23 cellular contexts compared by ENCODE assay signal in the genomic region with DNA sequence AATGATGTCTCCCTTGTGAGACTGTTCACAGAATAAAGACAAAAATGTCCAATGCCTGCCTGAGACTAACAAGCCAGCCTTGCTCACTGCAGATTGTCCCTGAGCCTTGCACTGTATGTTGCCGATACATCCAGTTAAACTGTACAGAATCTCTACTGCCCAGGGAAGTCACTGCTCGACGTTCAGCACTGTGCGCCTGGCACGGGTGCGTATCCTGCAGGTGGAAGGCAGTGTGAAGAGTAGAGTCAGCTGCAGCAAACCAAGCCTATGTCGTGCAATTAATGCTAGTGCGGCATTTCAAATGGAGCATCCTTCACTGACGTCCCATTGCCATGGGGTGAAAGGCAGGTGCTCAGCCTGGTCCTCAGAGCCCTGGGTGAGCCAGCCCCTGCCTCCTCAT.
"Had no signal": no experiment of that assay in that cellular context is flagged by ENCODE, and none has a peak within 500 bp of the region (broad histone marks: within the 10 kb centered on the region; RNA-seq: fewer than 3 reads in every experiment).

No MANE protein-coding gene starts in this region.

- ATAC-seq: body of pancreas; effector memory CD8-positive, alpha-beta T cell; heart left ventricle; left colon; natural killer cell; sciatic nerve; stimulated activated memory B cell treated with anti-CD40 and anti-IgM and Interleukin-4, amounts not matched to agents 10 μg/mL and 1 μg/mL and 100 μg/mL, for 72 hours; stimulated activated naive CD8-positive, alpha-beta T cell treated with anti-CD3 and anti-CD28 coated beads, Interleukin-15, amount 100 ng/mL, for 72 hours; upper lobe of right lung had no signal

- H3K9me3 ChIP-seq: body of pancreas, heart left ventricle, thyroid gland, upper lobe of right lung had no signal

- H3K4me3 ChIP-seq: body of pancreas, heart left ventricle, thyroid gland, upper lobe of right lung had no signal

- H3K27me3 ChIP-seq: body of pancreas, heart left ventricle, thyroid gland, upper lobe of right lung had no signal

- FAIRE-seq: kidney, small intestine had no signal

- DNase-seq: activated CD4-positive, alpha-beta T cell treated with anti-CD3 and anti-CD28 coated beads for 4 hours; activated CD4-positive, alpha-beta T cell treated with anti-CD3 and anti-CD28 coated beads, Interleukin-2, amount 50 U/mL, for 4 hours; activated CD8-positive, alpha-beta memory T cell treated with anti-CD3 and anti-CD28 coated beads for 24 hours; activated effector memory CD4-positive, alpha-beta T cell treated with Interleukin-2 at 50 U/mL for 16 hours; activated naive CD4-positive, alpha-beta T cell treated with Interleukin-2 at 50 U/mL for 16 hours; body of pancreas; cortex of kidney; effector memory CD8-positive, alpha-beta T cell; erythroblast; heart left ventricle; hypothalamus; immature natural killer cell; kidney; left colon; natural killer cell; small intestine; stimulated activated CD4-positive, alpha-beta T cell treated with anti-CD3 and anti-CD28 coated beads, Interleukin-4, amount 100 ng/mL, for 4 hours; stimulated activated CD8-positive, alpha-beta memory T cell treated with anti-CD3 and anti-CD28 coated beads, Interleukin-4, amount 100 ng/mL, for 48 hours; stimulated activated naive CD8-positive, alpha-beta T cell treated with anti-CD3 and anti-CD28 coated beads, Interleukin-15, amount 100 ng/mL, for 72 hours; thyroid gland; upper lobe of right lung had no signal

- H3K36me3 ChIP-seq: thyroid gland, upper lobe of right lung had no signal

- H3K27ac ChIP-seq: heart left ventricle had no signal
